In the genomic region with DNA sequence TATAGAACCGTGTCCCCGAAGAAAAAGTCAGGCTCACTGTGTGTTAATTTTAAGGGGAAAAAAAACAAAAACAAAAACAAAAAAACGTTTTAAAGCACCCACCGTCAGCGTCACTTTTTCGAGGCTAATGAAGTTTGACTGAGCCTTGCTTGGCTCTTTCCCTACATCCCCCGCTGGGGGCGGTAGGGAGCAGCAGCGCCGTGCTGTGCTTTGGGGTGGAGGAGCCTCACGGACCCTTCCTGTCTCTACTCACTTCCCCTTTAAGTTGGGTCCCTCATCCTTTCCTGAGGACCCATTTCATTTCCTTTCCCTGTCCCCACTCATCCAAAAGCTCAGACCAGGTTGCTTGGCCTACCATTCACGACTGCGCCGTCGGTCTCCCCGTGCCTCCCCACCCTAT, we compare ENCODE assay signal across 2 cellular contexts.
TF ChIP-seq lines count a peak whose summit lies in the region.

No MANE protein-coding gene starts in this region.

TF ChIP-seq in SK-N-SH, 30 proteins besides CTCF, POLR2A, EP300 and RAD21 (continued from another document):
- TF ChIP-seq USF1 (IDR thresholded peaks at IDR 0.05; ENCODE audit: borderline replicate concordance, low read depth), result no peak
- no peak for TF ChIP-seq PBX3 (IDR thresholded peaks at IDR 0.05)
- no peak for TF ChIP-seq FOXM1 (IDR thresholded peaks at IDR 0.05; ENCODE audit: low read depth)
- no peak for TF ChIP-seq NRF1 (IDR thresholded peaks at IDR 0.05; ENCODE audit: low read depth, low read length)
- TF ChIP-seq GATA2 (CRISPR knock-in tag; IDR thresholded peaks at IDR 0.05), result no peak
- no peak for TF ChIP-seq TCF12 (IDR thresholded peaks at IDR 0.05)
- no peak for TF ChIP-seq RFX5 (IDR thresholded peaks at IDR 0.05; ENCODE audit: low read length)
- no peak for TF ChIP-seq YY1 (IDR thresholded peaks at IDR 0.05; ENCODE audit: low read depth)
- TF ChIP-seq, protein P1, sequence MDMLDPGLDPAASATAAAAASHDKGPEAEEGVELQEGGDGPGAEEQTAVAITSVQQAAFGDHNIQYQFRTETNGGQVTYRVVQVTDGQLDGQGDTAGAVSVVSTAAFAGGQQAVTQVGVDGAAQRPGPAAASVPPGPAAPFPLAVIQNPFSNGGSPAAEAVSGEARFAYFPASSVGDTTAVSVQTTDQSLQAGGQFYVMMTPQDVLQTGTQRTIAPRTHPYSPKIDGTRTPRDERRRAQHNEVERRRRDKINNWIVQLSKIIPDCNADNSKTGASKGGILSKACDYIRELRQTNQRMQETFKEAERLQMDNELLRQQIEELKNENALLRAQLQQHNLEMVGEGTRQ (IDR thresholded peaks at IDR 0.05; ENCODE audit: borderline replicate concordance, low read depth, low read length), result no peak
- no peak for TF ChIP-seq EZH2phosphoT487 (IDR thresholded peaks at IDR 0.05; ENCODE audit: borderline replicate concordance, low read depth)
- no peak for TF ChIP-seq SIN3A (IDR thresholded peaks at IDR 0.05; ENCODE audit: borderline replicate concordance, low read depth, low read length)
- TF ChIP-seq POLR2AphosphoS5 (IDR thresholded peaks at IDR 0.05; ENCODE audit: low read depth, low read length), result no peak
- TF ChIP-seq SMC3 (IDR thresholded peaks at IDR 0.05; ENCODE audit: low read depth, low read length), result no peak
- TF ChIP-seq MXI1 (IDR thresholded peaks at IDR 0.05; ENCODE audit: low read depth, low read length), result no peak

TF ChIP-seq in SK-N-SH treated with all-trans-retinoic acid at 6 μM for 48 hours, 23 proteins besides CTCF, POLR2A, EP300 and RAD21 (continued from another document):
- TF ChIP-seq POU6F1 (CRISPR knock-in tag; IDR thresholded peaks at IDR 0.05; ENCODE audit: borderline replicate concordance, low read depth) (no peak), TCF4 (CRISPR knock-in tag; IDR thresholded peaks at IDR 0.05; ENCODE audit: borderline replicate concordance) (no peak), ZFP30 (CRISPR knock-in tag; IDR thresholded peaks at IDR 0.05) (no peak), OSR1 (CRISPR knock-in tag; IDR thresholded peaks at IDR 0.05) (no peak), TOX (CRISPR knock-in tag; IDR thresholded peaks at IDR 0.05; ENCODE audit: borderline replicate concordance) (no peak), TSHZ2 (CRISPR knock-in tag; IDR thresholded peaks at IDR 0.05) (no peak), ESRRG (CRISPR knock-in tag; IDR thresholded peaks at IDR 0.05) (no peak), ARNTL (CRISPR knock-in tag; IDR thresholded peaks at IDR 0.05; ENCODE audit: borderline replicate concordance, low read depth) (no peak), BACH2 (CRISPR knock-in tag; IDR thresholded peaks at IDR 0.05; ENCODE audit: borderline replicate concordance) (no peak), ZFP3 (CRISPR knock-in tag; IDR thresholded peaks at IDR 0.05) (no peak), ISL1 (CRISPR knock-in tag; IDR thresholded peaks at IDR 0.05) (no peak)
- TF ChIP-seq, protein P2, sequence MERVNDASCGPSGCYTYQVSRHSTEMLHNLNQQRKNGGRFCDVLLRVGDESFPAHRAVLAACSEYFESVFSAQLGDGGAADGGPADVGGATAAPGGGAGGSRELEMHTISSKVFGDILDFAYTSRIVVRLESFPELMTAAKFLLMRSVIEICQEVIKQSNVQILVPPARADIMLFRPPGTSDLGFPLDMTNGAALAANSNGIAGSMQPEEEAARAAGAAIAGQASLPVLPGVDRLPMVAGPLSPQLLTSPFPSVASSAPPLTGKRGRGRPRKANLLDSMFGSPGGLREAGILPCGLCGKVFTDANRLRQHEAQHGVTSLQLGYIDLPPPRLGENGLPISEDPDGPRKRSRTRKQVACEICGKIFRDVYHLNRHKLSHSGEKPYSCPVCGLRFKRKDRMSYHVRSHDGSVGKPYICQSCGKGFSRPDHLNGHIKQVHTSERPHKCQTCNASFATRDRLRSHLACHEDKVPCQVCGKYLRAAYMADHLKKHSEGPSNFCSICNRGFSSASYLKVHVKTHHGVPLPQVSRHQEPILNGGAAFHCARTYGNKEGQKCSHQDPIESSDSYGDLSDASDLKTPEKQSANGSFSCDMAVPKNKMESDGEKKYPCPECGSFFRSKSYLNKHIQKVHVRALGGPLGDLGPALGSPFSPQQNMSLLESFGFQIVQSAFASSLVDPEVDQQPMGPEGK (CRISPR knock-in tag; IDR thresholded peaks at IDR 0.05; ENCODE audit: borderline replicate concordance), result no peak
